ENCODE assay signal across 8 cellular contexts in genomic region chr12:27781680-27782079, GRCh38. TPM values are rescaled to one million over a fixed set of nuclear protein-coding genes. Genes with fewer than 3 reads are reported as not detected.
A peak's percentile ranks its signal among the peaks of the same experiment; 100 is the strongest.
DNase-seq lines count a peak whose midpoint lies in the region; ATAC-seq and TF ChIP-seq lines count a peak whose summit lies in the region.

No MANE protein-coding gene starts in this region.

- peaks cover 36% of the 10 kb centered on the region for H3K4me1 Mint-ChIP-seq in activated CD4-positive, alpha-beta T cell treated with anti-CD3 and anti-CD28 coated beads, Interleukin-2, amount 10 ng/mL, durations not matched to agents 24 days and 14 days
- peaks cover 41% of the 10 kb centered on the region for H3K4me1 Mint-ChIP-seq in activated CD4-positive, alpha-beta memory T cell treated with anti-CD3 and anti-CD28 coated beads for 36 hours (ENCODE audit: low read depth)
- H3K4me1 Mint-ChIP-seq in glutamatergic neuron (ENCODE audit: low read depth, unreplicated experiment): peaks cover 14% of the 10 kb centered on the region

- no peak for TF ChIP-seq POLR2A in testis (IDR thresholded peaks at IDR 0.05)

- H3K27me3 ChIP-seq in testis: no peaks in the 10 kb centered on the region

- peak overlapping the region; percentile 95 for H3K27ac ChIP-seq in testis

- DNase-seq in activated CD4-positive, alpha-beta T cell treated with anti-CD3 and anti-CD28 coated beads, Interleukin-2, amount 10 ng/mL, durations not matched to agents 24 days and 14 days: no peak
- DNase-seq in activated CD4-positive, alpha-beta T cell treated with anti-CD3 and anti-CD28 coated beads, Interleukin-2, amount 50 U/mL, for 48 hours: no peak
- no peak for DNase-seq in activated CD4-positive, alpha-beta memory T cell treated with anti-CD3 and anti-CD28 coated beads for 36 hours
- DNase-seq in glutamatergic neuron (no peak), testis (no peak), NCI-H146 (lab: John Stamatoyannopoulos, UW) (no peak), GM19240 (ENCODE audit: insufficient read length, low spot score) (no peak)

- POLR2A ChIA-PET in activated CD4-positive, alpha-beta memory T cell treated with anti-CD3 and anti-CD28 coated beads for 36 hours (lab: Charles Lee): no interaction called here

- TF ChIP-seq CTCF in glutamatergic neuron (IDR thresholded peaks at IDR 0.05; ENCODE audit: partially characterized antibody, unreplicated experiment): no peak
- no peak for TF ChIP-seq CTCF in testis (IDR thresholded peaks at IDR 0.05)

- peak overlapping the region; percentile 87 to 92 for H3K4me3 ChIP-seq in testis

- H3K36me3 Mint-ChIP-seq in activated CD4-positive, alpha-beta T cell treated with anti-CD3 and anti-CD28 coated beads, Interleukin-2, amount 10 ng/mL, durations not matched to agents 24 days and 14 days (ENCODE audit: low read depth): peaks cover 26% of the 10 kb centered on the region
- H3K36me3 Mint-ChIP-seq in activated CD4-positive, alpha-beta memory T cell treated with anti-CD3 and anti-CD28 coated beads for 36 hours: peaks cover 17% of the 10 kb centered on the region
- H3K36me3 Mint-ChIP-seq in glutamatergic neuron (ENCODE audit: unreplicated experiment): no peaks in the 10 kb centered on the region

- no peak for ATAC-seq in esophagus mucosa

- CTCF ChIA-PET in activated CD4-positive, alpha-beta memory T cell treated with anti-CD3 and anti-CD28 coated beads for 36 hours (lab: Charles Lee): no interaction called here

- H3K27ac Mint-ChIP-seq in activated CD4-positive, alpha-beta T cell treated with anti-CD3 and anti-CD28 coated beads, Interleukin-2, amount 10 ng/mL, durations not matched to agents 24 days and 14 days: no peak overlapping the region
- H3K27ac Mint-ChIP-seq in activated CD4-positive, alpha-beta memory T cell treated with anti-CD3 and anti-CD28 coated beads for 36 hours: peak overlapping the region; percentile 11
- H3K27ac Mint-ChIP-seq in glutamatergic neuron (ENCODE audit: unreplicated experiment): peak overlapping the region; percentile 26

- intact Hi-C loops in activated CD4-positive, alpha-beta T cell treated with anti-CD3 and anti-CD28 coated beads, Interleukin-2, amount 10 ng/mL, durations not matched to agents 24 days and 14 days (cut with micrococcal nuclease): loop anchor here (2.0 kb wide), 1 partner anchor 21 kb away; no protein-coding TSS in a partner anchor
- intact Hi-C loops in activated CD4-positive, alpha-beta memory T cell treated with anti-CD3 and anti-CD28 coated beads for 36 hours (cut with micrococcal nuclease): loop anchor here (5.0 to 10.0 kb wide), 2 partner anchors 69 to 847 kb away; partner anchors contain the start of genes FGFR1OP2, INTS13 and MRPS35
- intact Hi-C loops in testis (cut with DNase I; ENCODE audit: low total_unique reads): no loop called here

- no peaks in the 10 kb centered on the region for H3K36me3 ChIP-seq in testis (ENCODE audit: low read depth, missing control alignments)

- H3K4me3 Mint-ChIP-seq in activated CD4-positive, alpha-beta T cell treated with anti-CD3 and anti-CD28 coated beads, Interleukin-2, amount 10 ng/mL, durations not matched to agents 24 days and 14 days: peak overlapping the region; percentile 84
- H3K4me3 Mint-ChIP-seq in activated CD4-positive, alpha-beta memory T cell treated with anti-CD3 and anti-CD28 coated beads for 36 hours: peak overlapping the region; percentile 78
- H3K4me3 Mint-ChIP-seq in glutamatergic neuron (ENCODE audit: unreplicated experiment): peak overlapping the region; percentile 88

- no peaks in the 10 kb centered on the region for H3K9me3 Mint-ChIP-seq in activated CD4-positive, alpha-beta T cell treated with anti-CD3 and anti-CD28 coated beads, Interleukin-2, amount 10 ng/mL, durations not matched to agents 24 days and 14 days
- H3K9me3 Mint-ChIP-seq in activated CD4-positive, alpha-beta memory T cell treated with anti-CD3 and anti-CD28 coated beads for 36 hours: no peaks in the 10 kb centered on the region
- H3K9me3 Mint-ChIP-seq in glutamatergic neuron (ENCODE audit: unreplicated experiment): peaks cover 14% of the 10 kb centered on the region

- peaks cover 20% of the 10 kb centered on the region for H3K27me3 Mint-ChIP-seq in activated CD4-positive, alpha-beta T cell treated with anti-CD3 and anti-CD28 coated beads, Interleukin-2, amount 10 ng/mL, durations not matched to agents 24 days and 14 days
- H3K27me3 Mint-ChIP-seq in activated CD4-positive, alpha-beta memory T cell treated with anti-CD3 and anti-CD28 coated beads for 36 hours: no peaks in the 10 kb centered on the region
- peaks cover 12% of the 10 kb centered on the region for H3K27me3 Mint-ChIP-seq in glutamatergic neuron (ENCODE audit: unreplicated experiment)

- no peaks in the 10 kb centered on the region for H3K9me3 ChIP-seq in testis

- H3K4me1 ChIP-seq in testis: peaks cover 11% of the 10 kb centered on the region

- WGBS in testis, 2 donors: 35 to 40% methylated on average over 5 of the region's 5 CpGs

RNA-seq across cellular contexts. Expression of gene MANSC4, which starts 1.6 kb away (rescaled TPM):
- total RNA-seq in activated CD4-positive, alpha-beta T cell treated with anti-CD3 and anti-CD28 coated beads, Interleukin-2, amount 10 ng/mL, durations not matched to agents 24 days and 14 days: not detected in 2 replicates
- total RNA-seq in activated CD4-positive, alpha-beta memory T cell treated with anti-CD3 and anti-CD28 coated beads for 36 hours: not detected
- not detected for total RNA-seq in glutamatergic neuron (ENCODE audit: unreplicated experiment)
- total RNA-seq in testis: 1 to 10 TPM; 3.4 TPM
- polyA plus RNA-seq in testis (ENCODE audit: insufficient read depth, low read depth, low replicate concordance): 1.1 TPM
- not detected for total RNA-seq in esophagus mucosa

RNA-seq across cellular contexts. Expression of gene KLHL42, which starts 1.6 kb away (rescaled TPM):
- 13.6 and 14.5 TPM in 2 replicates for total RNA-seq in activated CD4-positive, alpha-beta T cell treated with anti-CD3 and anti-CD28 coated beads, Interleukin-2, amount 10 ng/mL, durations not matched to agents 24 days and 14 days
- 1 to 10 TPM; 8.2 to 9.1 TPM for total RNA-seq in activated CD4-positive, alpha-beta memory T cell treated with anti-CD3 and anti-CD28 coated beads for 36 hours
- total RNA-seq in glutamatergic neuron (ENCODE audit: unreplicated experiment) (65.3 TPM), testis (10 to 100 TPM; 65.1 to 87.8 TPM), esophagus mucosa (7.1 TPM)
- 23.7 TPM for polyA plus RNA-seq in testis (ENCODE audit: insufficient read depth, low read depth, low replicate concordance)
